10 cellular contexts compared by ENCODE assay signal in genomic region chr11:81497202-81497804, GRCh38.
DNase-seq lines count a peak whose midpoint lies in the region; ATAC-seq and TF ChIP-seq lines count a peak whose summit lies in the region.
"Had no signal": no experiment of that assay in that cellular context is flagged by ENCODE, and none has a peak within 500 bp of the region (broad histone marks: within the 10 kb centered on the region; RNA-seq: fewer than 3 reads in every experiment).

No MANE protein-coding gene starts in this region.

- peaks cover 4% of the 10 kb centered on the region for H3K4me1 Mint-ChIP-seq in mesothelial cell of epicardium
- no peaks in the 10 kb centered on the region for H3K4me1 Mint-ChIP-seq in CD4-positive, alpha-beta T cell (ENCODE audit: low read depth)
- H3K4me1 Mint-ChIP-seq: naive thymus-derived CD8-positive, alpha-beta T cell had no signal

- in situ Hi-C loops in GM13977 (cut with MboI; ENCODE audit: low pct_unique_long_range_greater_than_20kb, low sequenced_read_pairs, unreplicated experiment): no loop called here
- in situ Hi-C loops in mammary epithelial cell (cut with MboI; ENCODE audit: low sequenced_read_pairs in 2 of 2): no loop called here

- TF ChIP-seq CTCF in GM13977 (IDR thresholded peaks at IDR 0.05; ENCODE audit: extremely low read depth, insufficient read depth, missing control alignments): peak; percentile 68
- peak; percentile 55 to 68 for TF ChIP-seq CTCF in mammary epithelial cell (conservative IDR thresholded peaks at IDR 0.05 in 1 of 2, IDR thresholded peaks at IDR 0.05 in 1 of 2; ENCODE audit: extremely low read depth in 1 of 2, insufficient read depth in 1 of 2, low read depth in 1 of 2, low read length in 2 of 2)
- TF ChIP-seq CTCF in mesothelial cell of epicardium (IDR thresholded peaks at IDR 0.05; ENCODE audit: unreplicated experiment): peak; percentile 89
- peak in 1 of 2 donors; percentile 26 for TF ChIP-seq CTCF in suprapubic skin (IDR thresholded peaks at IDR 0.05)
- TF ChIP-seq CTCF in CD4-positive, alpha-beta T cell (IDR thresholded peaks at IDR 0.05): no peak

- no peak for TF ChIP-seq EP300 in suprapubic skin (IDR thresholded peaks at IDR 0.05)

- no peak overlapping the region for H3K4me3 Mint-ChIP-seq in mesothelial cell of epicardium
- no peak overlapping the region for H3K4me3 Mint-ChIP-seq in CD4-positive, alpha-beta T cell
- H3K4me3 Mint-ChIP-seq: naive thymus-derived CD8-positive, alpha-beta T cell; T-helper 1 cell treated with Interleukin-12 subunit alpha and Interleukin-12 subunit beta and Interleukin-4 antibody, amounts not matched to agents 30 μg/mL and 1 μg/mL, for 36 hours had no signal

- H3K4me3 ChIP-seq in mammary epithelial cell (replicated peaks in 1 of 3; ENCODE audit: insufficient read depth in 1 of 3, low read depth in 2 of 3, low read length in 3 of 3) (no peak overlapping the region), suprapubic skin (no peak overlapping the region)

- H3K27ac ChIP-seq in mammary epithelial cell (ENCODE audit: insufficient read depth, low read depth, low read length) (no peak overlapping the region), suprapubic skin (no peak overlapping the region)
- no peak overlapping the region for H3K27ac ChIP-seq in CD4-positive, alpha-beta T cell (ENCODE audit: low read depth, low read length)

- intact Hi-C loops in mammary epithelial cell (cut with micrococcal nuclease): no loop called here
- intact Hi-C loops in CD4-positive, alpha-beta T cell (cut with DNase I, micrococcal nuclease): no loop called here

- no peaks in the 10 kb centered on the region for H3K27me3 Mint-ChIP-seq in mesothelial cell of epicardium (ENCODE audit: low read depth)
- no peaks in the 10 kb centered on the region for H3K27me3 Mint-ChIP-seq in CD4-positive, alpha-beta T cell

- no peaks in the 10 kb centered on the region for H3K9me3 ChIP-seq in mammary epithelial cell (replicated peaks; ENCODE audit: insufficient read depth, low read length)
- no peaks in the 10 kb centered on the region for H3K9me3 ChIP-seq in suprapubic skin
- no peaks in the 10 kb centered on the region for H3K9me3 ChIP-seq in CD4-positive, alpha-beta T cell (ENCODE audit: control insufficient read depth, low read length)

- CTCF ChIA-PET in mammary epithelial cell (lab: Charles Lee; ENCODE audit: low non-redundant PET): no interaction called here
- CTCF ChIA-PET in CD4-positive, alpha-beta T cell (lab: Charles Lee): no interaction called here

- H3K36me3 Mint-ChIP-seq in mesothelial cell of epicardium: no peaks in the 10 kb centered on the region
- no peaks in the 10 kb centered on the region for H3K36me3 Mint-ChIP-seq in CD4-positive, alpha-beta T cell (ENCODE audit: low read depth)
- H3K36me3 Mint-ChIP-seq: naive thymus-derived CD8-positive, alpha-beta T cell had no signal

- H3K27me3 ChIP-seq in mammary epithelial cell (ENCODE audit: insufficient read depth, low read length) (no peaks in the 10 kb centered on the region), suprapubic skin (no peaks in the 10 kb centered on the region)
- H3K27me3 ChIP-seq in CD4-positive, alpha-beta T cell (ENCODE audit: control insufficient read depth, insufficient read depth, low read length): no peaks in the 10 kb centered on the region

- H2AFZ ChIP-seq in mammary epithelial cell (ENCODE audit: low read depth, low read length): no peak overlapping the region

- peak; percentile 73 for ATAC-seq in HG02981 (IDR thresholded peaks at IDR 0.05; ENCODE audit: unreplicated experiment)
- no peak for ATAC-seq in CD4-positive, alpha-beta T cell (ENCODE audit: poor library complexity)
- ATAC-seq: naive thymus-derived CD8-positive, alpha-beta T cell had no signal

- 46% methylated on average over 4 of the region's 5 CpGs for WGBS in mammary epithelial cell (ENCODE audit: low coverage, missing lambda C conversion rate)
- 22% methylated on average over 5 of the region's 5 CpGs for WGBS in suprapubic skin

- no peaks in the 10 kb centered on the region for H3K79me2 ChIP-seq in mammary epithelial cell (ENCODE audit: insufficient read depth, low read length)

- H3K27ac Mint-ChIP-seq in mesothelial cell of epicardium: no peak overlapping the region
- H3K27ac Mint-ChIP-seq in CD4-positive, alpha-beta T cell: no peak overlapping the region
- H3K27ac Mint-ChIP-seq: naive thymus-derived CD8-positive, alpha-beta T cell; T-helper 1 cell treated with Interleukin-12 subunit alpha and Interleukin-12 subunit beta and Interleukin-4 antibody, amounts not matched to agents 30 μg/mL and 1 μg/mL, for 36 hours had no signal

- dilution Hi-C loops in mammary epithelial cell (cut with HindIII; ENCODE audit: low sequenced_read_pairs): no loop called here

- H4K20me1 ChIP-seq in mammary epithelial cell (ENCODE audit: insufficient read depth, low read length): no peaks in the 10 kb centered on the region

- no peak for TF ChIP-seq POLR2A in suprapubic skin (IDR thresholded peaks at IDR 0.05)

- no peaks in the 10 kb centered on the region for H3K36me3 ChIP-seq in mammary epithelial cell (ENCODE audit: insufficient read depth, low read length)
- no peaks in the 10 kb centered on the region for H3K36me3 ChIP-seq in suprapubic skin

- H3K9me3 Mint-ChIP-seq in mesothelial cell of epicardium: no peaks in the 10 kb centered on the region
- no peaks in the 10 kb centered on the region for H3K9me3 Mint-ChIP-seq in CD4-positive, alpha-beta T cell
- H3K9me3 Mint-ChIP-seq: T-helper 1 cell treated with Interleukin-12 subunit alpha and Interleukin-12 subunit beta and Interleukin-4 antibody, amounts not matched to agents 30 μg/mL and 1 μg/mL, for 36 hours had no signal

- H3K9ac ChIP-seq in mammary epithelial cell (ENCODE audit: insufficient read depth, low read length): no peak overlapping the region

- H3K4me2 ChIP-seq in mammary epithelial cell (ENCODE audit: insufficient read depth, low read depth, low read length): no peak overlapping the region

- no TSS peak for BruUV-seq in mammary epithelial cell (replicated peaks; lab: Mats Ljungman, UMichigan)

- no peaks in the 10 kb centered on the region for H3K4me1 ChIP-seq in mammary epithelial cell (ENCODE audit: insufficient read depth, low read length)
- H3K4me1 ChIP-seq in suprapubic skin: no peaks in the 10 kb centered on the region

- DNase-seq in CD1c-positive myeloid dendritic cell (ENCODE audit: extremely low spot score): peak; percentile 14
- DNase-seq in GM13977 (ENCODE audit: low spot score): peak; percentile 13
- DNase-seq in NCI-H526 treated with DMSO at 0.1 percent for 48 hours (lab: John Stamatoyannopoulos, UW): peak; percentile 86
- peak; percentile 19 for DNase-seq in mammary epithelial cell
- DNase-seq in mesothelial cell of epicardium (ENCODE audit: low spot score in 2 of 2, unreplicated experiment in 2 of 2): peak in 1 of 2 experiments; percentile 38
- DNase-seq in suprapubic skin (ENCODE audit: low spot score in 2 of 2): no peak
- no peak for DNase-seq in CD4-positive, alpha-beta T cell

- POLR2A ChIA-PET in CD4-positive, alpha-beta T cell (lab: Charles Lee): no interaction called here

Comparison
In these comparisons a context has a peak if more than half of its experiments do, and no peak if none do; other contexts are left out.
1. DNase-seq: peak in CD1c-positive myeloid dendritic cell (single experiment), GM13977 (single experiment), NCI-H526 treated with DMSO at 0.1 percent for 48 hours (single experiment) and mammary epithelial cell (single experiment); none in suprapubic skin (0 of 2) and CD4-positive, alpha-beta T cell (0 of 10).